In genomic region chr13:27953671-27954405, GRCh38 we compare ENCODE assay signal across 8 cellular contexts. TPM values are rescaled to one million over a fixed set of nuclear protein-coding genes. Genes with fewer than 3 reads are reported as not detected.
A peak's percentile ranks its signal among the peaks of the same experiment; 100 is the strongest.
DNase-seq lines count a peak whose midpoint lies in the region; ATAC-seq and TF ChIP-seq lines count a peak whose summit lies in the region.

No MANE protein-coding gene starts in this region.

- no peak for DNase-seq in AG04449 (ENCODE audit: low read depth, low spot score)
- DNase-seq in NCI-H460 (ENCODE audit: extremely low read depth, low read depth): peak; percentile 62
- peak; percentile 63 for DNase-seq in activated CD8-positive, alpha-beta T cell treated with anti-CD3 and anti-CD28 coated beads, Interleukin-2, amount 10 ng/mL, durations not matched to agents 7 days and 5 days
- DNase-seq in epidermal melanocyte (ENCODE audit: insufficient read length, low spot score): peak; percentile 33
- DNase-seq in stimulated activated effector memory CD8-positive, alpha-beta T cell treated with anti-CD3 and anti-CD28 coated beads, Interleukin-12 subunit alpha, Interleukin-12 subunit beta, amount 100 ng/mL, for 72 hours (ENCODE audit: low spot score in 2 of 2): peak; percentile 73 to 83

- peak; percentile 84 for TF ChIP-seq CTCF in AG04449 (IDR thresholded peaks at IDR 0.05; ENCODE audit: insufficient read depth, low read length, missing control alignments)

- H3K36me3 Mint-ChIP-seq in activated CD8-positive, alpha-beta T cell treated with anti-CD3 and anti-CD28 coated beads, Interleukin-2, amount 10 ng/mL, durations not matched to agents 7 days and 5 days (ENCODE audit: low read depth): no peaks in the 10 kb centered on the region
- H3K36me3 Mint-ChIP-seq in stimulated activated effector memory CD8-positive, alpha-beta T cell treated with anti-CD3 and anti-CD28 coated beads, Interleukin-12 subunit alpha, Interleukin-12 subunit beta, amount 100 ng/mL, for 72 hours: peaks cover 6% of the 10 kb centered on the region

- peaks cover 7 to 23% of the 10 kb centered on the region in 2 donors for H3K4me1 ChIP-seq in mucosa of rectum (ENCODE audit: control insufficient read depth in 2 of 2, insufficient read depth in 2 of 2, low read length in 2 of 2)

- no peak overlapping the region for H3K27ac Mint-ChIP-seq in activated CD8-positive, alpha-beta T cell treated with anti-CD3 and anti-CD28 coated beads, Interleukin-2, amount 10 ng/mL, durations not matched to agents 7 days and 5 days
- H3K27ac Mint-ChIP-seq in stimulated activated effector memory CD8-positive, alpha-beta T cell treated with anti-CD3 and anti-CD28 coated beads, Interleukin-12 subunit alpha, Interleukin-12 subunit beta, amount 100 ng/mL, for 72 hours: no peak overlapping the region

- H3K9me3 ChIP-seq in mucosa of rectum (ENCODE audit: control insufficient read depth in 2 of 2, low read length in 2 of 2): no peaks in the 10 kb centered on the region

- POLR2A ChIA-PET in AG04449 (lab: Yijun Ruan, JAX): no interaction called here
- POLR2A ChIA-PET in activated CD8-positive, alpha-beta T cell treated with anti-CD3 and anti-CD28 coated beads, Interleukin-2, amount 10 ng/mL, durations not matched to agents 7 days and 5 days (lab: Charles Lee): interaction anchor here (1.0 to 1.1 kb wide), 2 partner anchors 29 to 123 kb away, joined by 3 read pairs; no protein-coding TSS in a partner anchor

- H3K27me3 ChIP-seq in mucosa of rectum (ENCODE audit: control insufficient read depth in 2 of 2, insufficient read depth in 2 of 2, low read length in 2 of 2): peaks cover 15 to 20% of the 10 kb centered on the region in 2 donors

- peak overlapping the region; percentile 95 to 98 for H3K27ac ChIP-seq in mucosa of rectum (ENCODE audit: low read depth in 2 of 2, low read length in 2 of 2)

- CTCF ChIA-PET in AG04449 (lab: Yijun Ruan, JAX): interaction anchor here (0.6 to 6.2 kb wide), 49 partner anchors 8 to 971 kb away, joined by 3 to 111 read pairs (median 4); no protein-coding TSS in a partner anchor
- CTCF ChIA-PET in activated CD8-positive, alpha-beta T cell treated with anti-CD3 and anti-CD28 coated beads, Interleukin-2, amount 10 ng/mL, durations not matched to agents 7 days and 5 days (lab: Charles Lee): interaction anchor here (0.7 to 4.9 kb wide), 28 partner anchors 8 to 592 kb away, joined by 3 to 53 read pairs (median 5); no protein-coding TSS in a partner anchor

- H3K4me3 ChIP-seq in AG04449 (ENCODE audit: low read depth, low read length): peak overlapping the region; percentile 56
- H3K4me3 ChIP-seq in mucosa of rectum (ENCODE audit: low read length in 2 of 2): peak overlapping the region; percentile 68 to 75

- ATAC-seq in GM18517 (IDR thresholded peaks at IDR 0.05; ENCODE audit: unreplicated experiment) (peak; percentile 81), HG03045 (IDR thresholded peaks at IDR 0.05; ENCODE audit: unreplicated experiment) (peak; percentile 77)
- peak; percentile 96 for ATAC-seq in activated CD8-positive, alpha-beta T cell treated with anti-CD3 and anti-CD28 coated beads, Interleukin-2, amount 10 ng/mL, durations not matched to agents 7 days and 5 days
- peak; percentile 96 for ATAC-seq in stimulated activated effector memory CD8-positive, alpha-beta T cell treated with anti-CD3 and anti-CD28 coated beads, Interleukin-12 subunit alpha, Interleukin-12 subunit beta, amount 100 ng/mL, for 72 hours

- no peaks in the 10 kb centered on the region for H3K9me3 Mint-ChIP-seq in activated CD8-positive, alpha-beta T cell treated with anti-CD3 and anti-CD28 coated beads, Interleukin-2, amount 10 ng/mL, durations not matched to agents 7 days and 5 days (ENCODE audit: insufficient read depth)
- no peaks in the 10 kb centered on the region for H3K9me3 Mint-ChIP-seq in stimulated activated effector memory CD8-positive, alpha-beta T cell treated with anti-CD3 and anti-CD28 coated beads, Interleukin-12 subunit alpha, Interleukin-12 subunit beta, amount 100 ng/mL, for 72 hours

- peak overlapping the region; percentile 69 for H3K4me3 Mint-ChIP-seq in activated CD8-positive, alpha-beta T cell treated with anti-CD3 and anti-CD28 coated beads, Interleukin-2, amount 10 ng/mL, durations not matched to agents 7 days and 5 days
- H3K4me3 Mint-ChIP-seq in stimulated activated effector memory CD8-positive, alpha-beta T cell treated with anti-CD3 and anti-CD28 coated beads, Interleukin-12 subunit alpha, Interleukin-12 subunit beta, amount 100 ng/mL, for 72 hours: peak overlapping the region; percentile 66

- H3K36me3 ChIP-seq in mucosa of rectum (ENCODE audit: control insufficient read depth in 2 of 2, insufficient read depth in 2 of 2, low read length in 2 of 2): no peaks in the 10 kb centered on the region

- H3K27me3 Mint-ChIP-seq in activated CD8-positive, alpha-beta T cell treated with anti-CD3 and anti-CD28 coated beads, Interleukin-2, amount 10 ng/mL, durations not matched to agents 7 days and 5 days (ENCODE audit: low read depth): peaks cover 54% of the 10 kb centered on the region

- peaks cover 19% of the 10 kb centered on the region for H3K4me1 Mint-ChIP-seq in activated CD8-positive, alpha-beta T cell treated with anti-CD3 and anti-CD28 coated beads, Interleukin-2, amount 10 ng/mL, durations not matched to agents 7 days and 5 days (ENCODE audit: low read depth)
- peaks cover 8% of the 10 kb centered on the region for H3K4me1 Mint-ChIP-seq in stimulated activated effector memory CD8-positive, alpha-beta T cell treated with anti-CD3 and anti-CD28 coated beads, Interleukin-12 subunit alpha, Interleukin-12 subunit beta, amount 100 ng/mL, for 72 hours

- H3K9ac ChIP-seq in mucosa of rectum (ENCODE audit: low read depth in 1 of 2, low read length in 2 of 2): peak overlapping the region; percentile 83 to 94

RNA-seq across cellular contexts. Expression of gene CDX2, which starts 15.3 kb away (rescaled TPM):
- total RNA-seq in NCI-H460 (2014; rRNA removed; shearing (Covaris generic)): not detected in 2 replicates
- polyA plus RNA-seq in NCI-H460 (2014; cell fraction: nucleus; rRNA removed): not detected in 2 replicates
- total RNA-seq in activated CD8-positive, alpha-beta T cell treated with anti-CD3 and anti-CD28 coated beads, Interleukin-2, amount 10 ng/mL, durations not matched to agents 7 days and 5 days: not detected

RNA-seq across cellular contexts. Expression of gene PDX1, which starts 34.0 kb away (rescaled TPM):
- total RNA-seq in NCI-H460 (2014; rRNA removed; shearing (Covaris generic)): 0.12 TPM in 1 of 2 replicates, not detected in the other
- not detected in 2 replicates for polyA plus RNA-seq in NCI-H460 (2014; cell fraction: nucleus; rRNA removed)
- total RNA-seq in activated CD8-positive, alpha-beta T cell treated with anti-CD3 and anti-CD28 coated beads, Interleukin-2, amount 10 ng/mL, durations not matched to agents 7 days and 5 days: not detected

RNA-seq across cellular contexts. Expression of gene URAD, which starts 34.7 kb away (rescaled TPM):
- not detected in 2 replicates for total RNA-seq in NCI-H460 (2014; rRNA removed; shearing (Covaris generic))
- not detected in 2 replicates for polyA plus RNA-seq in NCI-H460 (2014; cell fraction: nucleus; rRNA removed)
- not detected for total RNA-seq in activated CD8-positive, alpha-beta T cell treated with anti-CD3 and anti-CD28 coated beads, Interleukin-2, amount 10 ng/mL, durations not matched to agents 7 days and 5 days
